ENCODE assay signal across 16 cellular contexts in the genomic region with DNA sequence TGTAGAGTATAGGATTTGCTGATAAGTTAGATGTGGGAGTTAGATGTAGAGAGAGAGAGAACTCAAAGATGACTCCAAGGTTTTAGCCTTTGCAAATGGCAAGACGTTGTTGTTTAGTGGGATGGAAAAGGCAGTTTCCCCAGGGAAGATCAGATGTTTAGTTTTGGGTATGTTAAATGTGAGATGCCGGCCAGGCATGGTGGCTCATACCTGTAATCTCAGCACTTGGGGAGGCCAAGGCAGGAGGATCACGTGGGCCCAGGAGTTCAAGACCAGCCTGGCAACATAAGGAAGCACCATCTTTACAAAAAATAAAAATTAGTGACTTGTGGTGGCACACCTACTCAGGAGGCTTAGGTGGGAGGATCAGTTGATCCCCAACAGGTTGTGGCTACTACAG.
"Had no signal": no experiment of that assay in that cellular context is flagged by ENCODE, and none has a peak within 500 bp of the region (broad histone marks: within the 10 kb centered on the region; RNA-seq: fewer than 3 reads in every experiment).

No MANE protein-coding gene starts in this region.

- H3K9me3 ChIP-seq: adrenal gland, body of pancreas, breast epithelium had no signal

- DNase-seq: activated B cell treated with CpG ODN at 0.5 μM for 24 hours; activated CD4-positive, CD25-positive, alpha-beta regulatory T cell treated with anti-CD3 and anti-CD28 coated beads, Interleukin-2, amount 50 U/mL, for 72 hours; activated CD8-positive, alpha-beta memory T cell treated with anti-CD3 and anti-CD28 coated beads, Interleukin-2, amount 50 U/mL, for 4 hours; activated gamma-delta T cell treated with Interleukin-2 at 50 U/mL for 16 hours; activated T-cell treated with anti-CD3 and anti-CD28 coated beads, Interleukin-2, amount 50 U/mL, for 1 hour; amniotic stem cell; aorta; T-helper 9 cell had no signal

- H3K4me1 ChIP-seq: adrenal gland, body of pancreas, breast epithelium had no signal

- H3K27me3 ChIP-seq: adrenal gland, body of pancreas, brain microvascular endothelial cell, breast epithelium had no signal

- ATAC-seq: activated naive CD4-positive, alpha-beta T cell treated with anti-CD3 and anti-CD28 coated beads, Interleukin-2, amount 50 U/mL, for 72 hours; activated T-cell treated with anti-CD3 and anti-CD28 coated beads, Interleukin-2, amount 50 U/mL, for 4 hours; activated T-helper 17 cell treated with anti-CD3 and anti-CD28 coated beads, Interleukin-2, amount 50 U/mL, for 72 hours had no signal

- H3K4me3 ChIP-seq: adrenal gland, body of pancreas, breast epithelium had no signal

- H3K27ac ChIP-seq: adrenal gland, body of pancreas, brain microvascular endothelial cell, breast epithelium had no signal

- FAIRE-seq: TTC549 had no signal
